In genomic region chr11:132349806-132350733, GRCh38 we compare ENCODE assay signal across 19 cellular contexts.
DNase-seq lines count a peak whose midpoint lies in the region; TF ChIP-seq lines count a peak whose summit lies in the region.
"Had no signal": no experiment of that assay in that cellular context is flagged by ENCODE, and none has a peak within 500 bp of the region (broad histone marks: within the 10 kb centered on the region; RNA-seq: fewer than 3 reads in every experiment).

No MANE protein-coding gene starts in this region.

- in situ Hi-C loops in astrocyte of the spinal cord (cut with HindIII; ENCODE audit: low sequenced_read_pairs) = no loop called here

- no peak overlapping the region for H3K4me3 ChIP-seq in astrocyte of the spinal cord (ENCODE audit: low read depth, low read length)
- H3K4me3 ChIP-seq: body of pancreas, esophagus squamous epithelium, spleen had no signal

- TF ChIP-seq CTCF in astrocyte of the spinal cord (IDR thresholded peaks at IDR 0.05; ENCODE audit: low read depth, low read length) = no peak

- DNase-seq in Daoy (ENCODE audit: low read depth) (peak; percentile 30), HT1080 (ENCODE audit: low read depth) (peak; percentile 85), astrocyte of the spinal cord (ENCODE audit: low read depth, low spot score) (peak; percentile 6), myocyte (ENCODE audit: low read depth) (peak; percentile 41), NCI-H187 (lab: John Stamatoyannopoulos, UW) (no peak), activated T-cell treated with anti-CD3 and anti-CD28 coated beads for 4 hours (no peak), SW 1271 (lab: John Stamatoyannopoulos, UW) (no peak)
- DNase-seq: activated CD4-positive, alpha-beta T cell treated with anti-CD3 and anti-CD28 coated beads, Interleukin-2, amount 50 U/mL, for 1 hour; activated naive CD8-positive, alpha-beta T cell treated with anti-CD3 and anti-CD28 coated beads, Interleukin-2, amount 10 ng/mL, durations not matched to agents 7 days and 5 days; body of pancreas; esophagus squamous epithelium; naive thymus-derived CD4-positive, alpha-beta T cell; NCI-H1105; NCI-H2029 treated with DMSO at 0.1 percent for 48 hours; NCI-H226; occipital lobe; spleen; stimulated activated CD4-positive, alpha-beta T cell treated with anti-CD3 and anti-CD28 coated beads, Interleukin-4, amount 100 ng/mL, for 1 hour; T-helper 9 cell had no signal

Comparison
In these comparisons a context has a peak if more than half of its experiments do, and no peak if none do; other contexts are left out.
1. DNase-seq: peak in Daoy (single experiment), HT1080 (single experiment), astrocyte of the spinal cord (single experiment) and myocyte (single experiment); none in NCI-H187 (0 of 2), activated T-cell treated with anti-CD3 and anti-CD28 coated beads for 4 hours (single experiment) and SW 1271 (0 of 2).